In genomic region chr16:28898266-28898665, GRCh38 we compare ENCODE assay signal across 1 cellular context.
TF ChIP-seq lines count a peak whose summit lies in the region.

No MANE protein-coding gene starts in this region.

TF ChIP-seq in HEK293, 187 proteins besides CTCF, POLR2A, EP300 and RAD21:
- TF ChIP-seq ZNF354C (tag by site-specific recombination; IDR thresholded peaks at IDR 0.05; ENCODE audit: borderline replicate concordance, low read depth) (no peak), REPIN1 (tag by site-specific recombination; IDR thresholded peaks at IDR 0.05; ENCODE audit: low read depth) (no peak), KLF7 (tag by site-specific recombination; IDR thresholded peaks at IDR 0.05; ENCODE audit: borderline replicate concordance) (no peak), ZFP41 (tag by site-specific recombination; IDR thresholded peaks at IDR 0.05; ENCODE audit: borderline replicate concordance) (no peak), SP2 (tag by site-specific recombination; IDR thresholded peaks at IDR 0.05) (0 out of 2 replicates have a peak, but pooled peaks have one; percentile 12)
